Comparison of ENCODE assay signal across 8 cellular contexts in genomic region chr9:78030553-78031270, GRCh38. TPM values are rescaled to one million over a fixed set of nuclear protein-coding genes. Genes with fewer than 3 reads are reported as not detected.
DNase-seq lines count a peak whose midpoint lies in the region; ATAC-seq and TF ChIP-seq lines count a peak whose summit lies in the region.

No MANE protein-coding gene starts in this region.

- no peak for TF ChIP-seq CTCF in choroid plexus epithelial cell (conservative IDR thresholded peaks at IDR 0.05; ENCODE audit: low read depth, low read length)

- peak overlapping the region; percentile 81 to 95 (median 92) for H3K4me3 Mint-ChIP-seq in CD4-positive, alpha-beta memory T cell

- H3K27ac Mint-ChIP-seq in CD4-positive, alpha-beta memory T cell: peak overlapping the region; percentile 72 to 94 (median 82)

- H3K27ac ChIP-seq in CD4-positive, alpha-beta memory T cell (ENCODE audit: low read depth, low read length): peak overlapping the region; percentile 69

- peaks cover 0 to 19% of the 10 kb centered on the region in 2 donors for H3K36me3 Mint-ChIP-seq in CD4-positive, alpha-beta memory T cell

- peak; percentile 51 for ATAC-seq in left lobe of liver
- no peak for ATAC-seq in GM18858 (IDR thresholded peaks at IDR 0.05; ENCODE audit: unreplicated experiment)

- H3K4me1 Mint-ChIP-seq in CD4-positive, alpha-beta memory T cell: peaks cover 49 to 82% (median 62%) of the 10 kb centered on the region in 4 donors

- POLR2A ChIA-PET in CD4-positive, alpha-beta memory T cell (lab: Charles Lee; ENCODE audit: partially characterized antibody): interaction anchor here (0.6 to 2.7 kb wide), 18 partner anchors 9 to 1636 kb away, joined by 3 to 15 read pairs (median 3); partner anchors contain the start of genes PSAT1 and RFK

- DNase-seq in CD4-positive, alpha-beta memory T cell: peak; percentile 62 to 72 (median 64)
- DNase-seq in M059J (ENCODE audit: low read depth): peak; percentile 41
- DNase-seq in activated CD4-positive, alpha-beta T cell treated with anti-CD3 and anti-CD28 coated beads for 24 hours (ENCODE audit: low read depth in 2 of 2): peak; percentile 36 to 43
- peak; percentile 49 for DNase-seq in choroid plexus epithelial cell (ENCODE audit: low read depth)
- peak; percentile 67 for DNase-seq in left lobe of liver (ENCODE audit: low spot score)
- peak; percentile 42 for DNase-seq in stimulated activated CD4-positive, alpha-beta T cell treated with anti-CD3 and anti-CD28 coated beads, Interleukin-1b, Interleukin-23, amount 100 ng/mL, for 48 hours
- DNase-seq in NK-92 (lab: John Stamatoyannopoulos, UW; ENCODE audit: unreplicated experiment): no peak

- no peaks in the 10 kb centered on the region for H3K36me3 ChIP-seq in CD4-positive, alpha-beta memory T cell (ENCODE audit: insufficient read depth, low read length)

- no peaks in the 10 kb centered on the region for H3K9me3 ChIP-seq in CD4-positive, alpha-beta memory T cell (ENCODE audit: control insufficient read depth in 1 of 2, low read length in 2 of 2)

- no peaks in the 10 kb centered on the region for H3K27me3 Mint-ChIP-seq in CD4-positive, alpha-beta memory T cell

- CTCF ChIA-PET in CD4-positive, alpha-beta memory T cell (lab: Charles Lee; ENCODE audit: partially characterized antibody): interaction anchor here (0.9 to 5.9 kb wide), 4 partner anchors 55 to 574 kb away, joined by 3 to 129 read pairs (median 4); no protein-coding TSS in a partner anchor

- intact Hi-C loops in CD4-positive, alpha-beta memory T cell (cut with micrococcal nuclease): loop anchor here (1.0 to 10.0 kb wide), 3 partner anchors 123 to 366 kb away; no protein-coding TSS in a partner anchor

- peaks cover 0 to 5% (median 0%) of the 10 kb centered on the region in 8 donors for H3K9me3 Mint-ChIP-seq in CD4-positive, alpha-beta memory T cell

- H3K27me3 ChIP-seq in CD4-positive, alpha-beta memory T cell (ENCODE audit: insufficient read depth, low read length): no peaks in the 10 kb centered on the region

- peaks cover 74% of the 10 kb centered on the region for H3K4me1 ChIP-seq in CD4-positive, alpha-beta memory T cell (ENCODE audit: insufficient read depth, low read length)

- H3K4me3 ChIP-seq in CD4-positive, alpha-beta memory T cell (ENCODE audit: low read length in 2 of 2): peak overlapping the region; percentile 39 to 86
- peak overlapping the region; percentile 85 for H3K4me3 ChIP-seq in choroid plexus epithelial cell (ENCODE audit: low read depth, low read length)

RNA-seq across cellular contexts. Expression of gene GNAQ, which starts 0.9 kb away (rescaled TPM):
- 10 to 100 TPM; 50.7 to 57.2 TPM for total RNA-seq in CD4-positive, alpha-beta memory T cell
- polyA plus RNA-seq in CD4-positive, alpha-beta memory T cell: 10 to 100 TPM in 1 of 2 donors, 1 to 10 TPM in 1; 6.9 to 18.4 TPM
- 21.4 and 39.2 TPM in 2 replicates for total RNA-seq in M059J (2014; rRNA removed; shearing (Covaris generic))
- total RNA-seq in left lobe of liver: 16.2 TPM
